In genomic region chr2:168635065-168635577, GRCh38 we compare ENCODE assay signal across 12 cellular contexts.
DNase-seq lines count a peak whose midpoint lies in the region; ATAC-seq, FAIRE-seq and TF ChIP-seq lines count a peak whose summit lies in the region.
"Had no signal": no experiment of that assay in that cellular context is flagged by ENCODE, and none has a peak within 500 bp of the region (broad histone marks: within the 10 kb centered on the region; RNA-seq: fewer than 3 reads in every experiment).

No MANE protein-coding gene starts in this region.

- H3K27ac ChIP-seq in A673 (ENCODE audit: low read depth, low read length, poor library complexity, severe bottlenecking): no peak overlapping the region
- H3K27ac ChIP-seq: A549, VCaP had no signal

- no peaks in the 10 kb centered on the region for H3K9me3 ChIP-seq in A673 (ENCODE audit: low read depth, low read length, poor library complexity, severe bottlenecking)
- H3K9me3 ChIP-seq: A549 had no signal

- DNase-seq in A673 (ENCODE audit: low spot score) (peak; percentile 55), mesothelial cell of epicardium (ENCODE audit: low spot score in 2 of 2, unreplicated experiment in 2 of 2) (no peak), COLO668 (lab: John Stamatoyannopoulos, UW; ENCODE audit: unreplicated experiment) (no peak), NCI-H1930 (lab: John Stamatoyannopoulos, UW) (no peak)
- DNase-seq in effector memory CD8-positive, alpha-beta T cell: no peak
- DNase-seq: NCI-H2171 treated with DMSO at 0.1 percent for 48 hours had no signal

- no peaks in the 10 kb centered on the region for H3K27me3 Mint-ChIP-seq in mesothelial cell of epicardium (ENCODE audit: low read depth)
- H3K27me3 Mint-ChIP-seq in effector memory CD8-positive, alpha-beta T cell: no peaks in the 10 kb centered on the region
- H3K27me3 Mint-ChIP-seq: central memory CD8-positive, alpha-beta T cell had no signal

- no peaks in the 10 kb centered on the region for H3K9me3 Mint-ChIP-seq in mesothelial cell of epicardium
- no peaks in the 10 kb centered on the region for H3K9me3 Mint-ChIP-seq in effector memory CD8-positive, alpha-beta T cell
- H3K9me3 Mint-ChIP-seq: central memory CD8-positive, alpha-beta T cell had no signal

- H3K36me3 ChIP-seq in A673 (ENCODE audit: insufficient read depth, low read length, poor library complexity, severe bottlenecking): no peaks in the 10 kb centered on the region

- H3K27ac Mint-ChIP-seq in mesothelial cell of epicardium: peak overlapping the region; percentile 75
- peak overlapping the region in 1 of 2 donors; percentile 38 for H3K27ac Mint-ChIP-seq in effector memory CD8-positive, alpha-beta T cell

- BruUV-seq in A673 (replicated peaks; lab: Mats Ljungman, UMichigan): no TSS peak

- no peaks in the 10 kb centered on the region for H3K36me3 Mint-ChIP-seq in mesothelial cell of epicardium
- no peaks in the 10 kb centered on the region for H3K36me3 Mint-ChIP-seq in effector memory CD8-positive, alpha-beta T cell (ENCODE audit: insufficient read depth)

- no peak overlapping the region for H3K4me3 ChIP-seq in A673 (ENCODE audit: low read depth, low read length, poor library complexity, severe bottlenecking)
- H3K4me3 ChIP-seq: A549 had no signal

- POLR2A ChIA-PET in A673 (lab: Charles Lee; ENCODE audit: low non-redundant PET): interaction anchor here (0.7 kb wide), 1 partner anchor 120 kb away, joined by 3 read pairs; no protein-coding TSS in a partner anchor

- peak; percentile 87 for FAIRE-seq in endometrium (lab: Jason Lieb, UNC)
- FAIRE-seq: A549 had no signal

- intact Hi-C loops in A673 (cut with micrococcal nuclease; ENCODE audit: unreplicated experiment): no loop called here

- H3K4me3 Mint-ChIP-seq in mesothelial cell of epicardium: no peak overlapping the region
- no peak overlapping the region for H3K4me3 Mint-ChIP-seq in effector memory CD8-positive, alpha-beta T cell
- H3K4me3 Mint-ChIP-seq: central memory CD8-positive, alpha-beta T cell had no signal

- H3K4me1 ChIP-seq in A673 (ENCODE audit: insufficient read depth, low read length, poor library complexity, severe bottlenecking): peaks cover 10% of the 10 kb centered on the region
- H3K4me1 ChIP-seq: A549 had no signal

- peak; percentile 33 for ATAC-seq in HG03442 (IDR thresholded peaks at IDR 0.05; ENCODE audit: unreplicated experiment)
- no peak for ATAC-seq in HG03108 (IDR thresholded peaks at IDR 0.05; ENCODE audit: unreplicated experiment)
- ATAC-seq in effector memory CD8-positive, alpha-beta T cell (replicated peaks): no peak
- ATAC-seq: A549 had no signal

- CTCF ChIA-PET in A673 (lab: Charles Lee): no interaction called here

- no peaks in the 10 kb centered on the region for H3K27me3 ChIP-seq in A673 (replicated peaks; ENCODE audit: insufficient read depth, low read depth, low read length, poor library complexity)

- TF ChIP-seq CTCF in A673 (conservative IDR thresholded peaks at IDR 0.05; ENCODE audit: low read depth, low read length) (no peak), mesothelial cell of epicardium (IDR thresholded peaks at IDR 0.05; ENCODE audit: unreplicated experiment) (no peak)

- peaks cover 56% of the 10 kb centered on the region for H3K4me1 Mint-ChIP-seq in mesothelial cell of epicardium
- H3K4me1 Mint-ChIP-seq in effector memory CD8-positive, alpha-beta T cell (ENCODE audit: low read depth in 2 of 2): peaks cover 0 to 5% of the 10 kb centered on the region in 2 donors
- H3K4me1 Mint-ChIP-seq: central memory CD8-positive, alpha-beta T cell had no signal
